Comparison of ENCODE assay signal across 1 cellular context in the genomic region with DNA sequence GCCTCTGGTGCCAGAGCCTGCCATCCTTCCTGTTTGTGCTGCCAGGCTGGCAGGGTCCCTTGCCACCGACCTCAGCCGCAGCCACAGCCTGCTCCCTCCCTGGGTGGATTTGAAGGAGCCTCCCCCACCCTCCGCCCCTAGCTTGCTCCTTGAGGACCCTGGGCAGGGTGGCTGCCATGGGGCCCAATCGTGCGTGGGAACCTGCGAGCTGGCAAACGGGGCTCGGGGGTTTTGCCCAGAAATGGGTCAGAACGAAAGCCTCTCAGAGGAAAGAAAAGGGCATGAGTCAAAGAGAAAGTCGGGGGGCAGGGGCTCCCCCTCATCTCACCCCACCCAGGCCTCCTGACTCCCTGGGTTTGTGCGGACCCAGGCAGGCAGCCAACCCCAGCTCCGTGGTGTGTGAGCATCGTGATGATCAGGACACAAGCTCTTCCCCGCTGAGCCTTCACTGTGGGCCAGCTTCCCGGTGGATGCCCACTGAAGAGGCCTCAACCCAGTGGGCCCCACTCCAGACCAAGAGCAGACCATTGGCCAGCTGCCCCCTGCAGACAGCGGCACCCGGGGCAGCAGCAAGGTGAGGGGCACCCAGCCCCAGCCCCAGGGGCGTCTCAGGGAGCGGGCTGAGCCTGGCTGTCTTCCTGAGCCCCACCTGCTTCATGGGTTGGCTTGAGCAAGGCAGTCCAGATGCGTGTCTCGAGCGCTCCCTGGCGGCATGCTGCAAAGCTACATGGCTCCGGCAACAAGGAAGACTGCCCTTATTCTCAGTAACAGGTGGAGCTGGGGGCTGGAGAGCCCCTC.
TF ChIP-seq lines count a peak whose summit lies in the region.

No MANE protein-coding gene starts in this region.

TF ChIP-seq in HepG2, 621 proteins besides CTCF, POLR2A, EP300 and RAD21 (continued from another document and continues in another):
- TF ChIP-seq, protein P1, sequence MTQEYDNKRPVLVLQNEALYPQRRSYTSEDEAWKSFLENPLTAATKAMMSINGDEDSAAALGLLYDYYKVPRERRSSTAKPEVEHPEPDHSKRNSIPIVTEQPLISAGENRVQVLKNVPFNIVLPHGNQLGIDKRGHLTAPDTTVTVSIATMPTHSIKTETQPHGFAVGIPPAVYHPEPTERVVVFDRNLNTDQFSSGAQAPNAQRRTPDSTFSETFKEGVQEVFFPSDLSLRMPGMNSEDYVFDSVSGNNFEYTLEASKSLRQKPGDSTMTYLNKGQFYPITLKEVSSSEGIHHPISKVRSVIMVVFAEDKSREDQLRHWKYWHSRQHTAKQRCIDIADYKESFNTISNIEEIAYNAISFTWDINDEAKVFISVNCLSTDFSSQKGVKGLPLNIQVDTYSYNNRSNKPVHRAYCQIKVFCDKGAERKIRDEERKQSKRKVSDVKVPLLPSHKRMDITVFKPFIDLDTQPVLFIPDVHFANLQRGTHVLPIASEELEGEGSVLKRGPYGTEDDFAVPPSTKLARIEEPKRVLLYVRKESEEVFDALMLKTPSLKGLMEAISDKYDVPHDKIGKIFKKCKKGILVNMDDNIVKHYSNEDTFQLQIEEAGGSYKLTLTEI (CRISPR knock-in tag; conservative IDR thresholded peaks at IDR 0.05) = no peak
- TF ChIP-seq ZNF772 (CRISPR knock-in tag; IDR thresholded peaks at IDR 0.05) (peak; percentile 61; the same call in 1 of the 2 replicates), ZSCAN31 (CRISPR knock-in tag; IDR thresholded peaks at IDR 0.05; ENCODE audit: low read depth) (peak; percentile 47; the same call in 1 of the 2 replicates), ZNF562 (CRISPR knock-in tag; IDR thresholded peaks at IDR 0.05; ENCODE audit: borderline replicate concordance) (no peak), MTA1 (CRISPR knock-in tag; IDR thresholded peaks at IDR 0.05; ENCODE audit: borderline replicate concordance) (no peak), ZFP82 (CRISPR knock-in tag; IDR thresholded peaks at IDR 0.05; ENCODE audit: borderline replicate concordance) (no peak), CHD4 (IDR thresholded peaks at IDR 0.05; ENCODE audit: borderline replicate concordance, low read length) (no peak), ZNF549 (CRISPR knock-in tag; IDR thresholded peaks at IDR 0.05) (no peak), ZBTB7B (CRISPR knock-in tag; IDR thresholded peaks at IDR 0.05) (0 out of 2 replicates have a peak, but pooled peaks have one; percentile 49), ZNF556 (CRISPR knock-in tag; IDR thresholded peaks at IDR 0.05; ENCODE audit: borderline replicate concordance) (no peak), ZNF496 (CRISPR knock-in tag; IDR thresholded peaks at IDR 0.05; ENCODE audit: insufficient replicate concordance) (no peak), ZNF326 (CRISPR knock-in tag; IDR thresholded peaks at IDR 0.05; ENCODE audit: borderline replicate concordance) (no peak), PRMT3 (CRISPR knock-in tag; IDR thresholded peaks at IDR 0.05; ENCODE audit: borderline replicate concordance, low read depth) (no peak), ATAD3A (CRISPR knock-in tag; IDR thresholded peaks at IDR 0.05) (no peak), ZNF460 (CRISPR knock-in tag; IDR thresholded peaks at IDR 0.05; ENCODE audit: borderline replicate concordance) (no peak), ZFP36 (IDR thresholded peaks at IDR 0.05; ENCODE audit: borderline replicate concordance, low read depth, low read length, partially characterized antibody) (no peak), PHF20 (CRISPR knock-in tag; IDR thresholded peaks at IDR 0.05) (no peak), XRCC5 (optimal IDR thresholded peaks at IDR 0.05; ENCODE audit: low read length) (peak; percentile 84), ZNF510 (CRISPR knock-in tag; IDR thresholded peaks at IDR 0.05; ENCODE audit: low read depth) (no peak), ZNF780A (CRISPR knock-in tag; IDR thresholded peaks at IDR 0.05) (no peak), KDM3A (CRISPR knock-in tag; IDR thresholded peaks at IDR 0.05; ENCODE audit: low read depth) (0 out of 2 replicates have a peak, but pooled peaks have one; percentile 45), MED1 (CRISPR knock-in tag; IDR thresholded peaks at IDR 0.05) (no peak), MAZ (IDR thresholded peaks at IDR 0.05; ENCODE audit: borderline replicate concordance, low read depth, low read length) (no peak), MAZ (CRISPR knock-in tag; IDR thresholded peaks at IDR 0.05; ENCODE audit: low read depth) (peak; percentile 65; the same call in 1 of the 2 replicates), TCF12 (IDR thresholded peaks at IDR 0.05) (no peak), TCF12 (CRISPR knock-in tag; IDR thresholded peaks at IDR 0.05) (no peak), ZNF816 (CRISPR knock-in tag; IDR thresholded peaks at IDR 0.05; ENCODE audit: borderline replicate concordance) (no peak), LCORL (IDR thresholded peaks at IDR 0.05) (no peak), LCORL (CRISPR knock-in tag; IDR thresholded peaks at IDR 0.05) (0 out of 2 replicates have a peak, but pooled peaks have one; percentile 45), SOX5 (CRISPR knock-in tag; IDR thresholded peaks at IDR 0.05; ENCODE audit: borderline replicate concordance) (0 out of 2 replicates have a peak, but pooled peaks have one; percentile 19), CAMTA2 (CRISPR knock-in tag; IDR thresholded peaks at IDR 0.05; ENCODE audit: borderline replicate concordance) (no peak), ZNF20 (CRISPR knock-in tag; IDR thresholded peaks at IDR 0.05) (no peak)
- TF ChIP-seq, protein P2, sequence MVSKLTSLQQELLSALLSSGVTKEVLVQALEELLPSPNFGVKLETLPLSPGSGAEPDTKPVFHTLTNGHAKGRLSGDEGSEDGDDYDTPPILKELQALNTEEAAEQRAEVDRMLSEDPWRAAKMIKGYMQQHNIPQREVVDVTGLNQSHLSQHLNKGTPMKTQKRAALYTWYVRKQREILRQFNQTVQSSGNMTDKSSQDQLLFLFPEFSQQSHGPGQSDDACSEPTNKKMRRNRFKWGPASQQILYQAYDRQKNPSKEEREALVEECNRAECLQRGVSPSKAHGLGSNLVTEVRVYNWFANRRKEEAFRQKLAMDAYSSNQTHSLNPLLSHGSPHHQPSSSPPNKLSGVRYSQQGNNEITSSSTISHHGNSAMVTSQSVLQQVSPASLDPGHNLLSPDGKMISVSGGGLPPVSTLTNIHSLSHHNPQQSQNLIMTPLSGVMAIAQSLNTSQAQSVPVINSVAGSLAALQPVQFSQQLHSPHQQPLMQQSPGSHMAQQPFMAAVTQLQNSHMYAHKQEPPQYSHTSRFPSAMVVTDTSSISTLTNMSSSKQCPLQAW (CRISPR knock-in tag; IDR thresholded peaks at IDR 0.05) = peak; percentile 60; the same call in 1 of the 2 replicates
- TF ChIP-seq, protein P3, sequence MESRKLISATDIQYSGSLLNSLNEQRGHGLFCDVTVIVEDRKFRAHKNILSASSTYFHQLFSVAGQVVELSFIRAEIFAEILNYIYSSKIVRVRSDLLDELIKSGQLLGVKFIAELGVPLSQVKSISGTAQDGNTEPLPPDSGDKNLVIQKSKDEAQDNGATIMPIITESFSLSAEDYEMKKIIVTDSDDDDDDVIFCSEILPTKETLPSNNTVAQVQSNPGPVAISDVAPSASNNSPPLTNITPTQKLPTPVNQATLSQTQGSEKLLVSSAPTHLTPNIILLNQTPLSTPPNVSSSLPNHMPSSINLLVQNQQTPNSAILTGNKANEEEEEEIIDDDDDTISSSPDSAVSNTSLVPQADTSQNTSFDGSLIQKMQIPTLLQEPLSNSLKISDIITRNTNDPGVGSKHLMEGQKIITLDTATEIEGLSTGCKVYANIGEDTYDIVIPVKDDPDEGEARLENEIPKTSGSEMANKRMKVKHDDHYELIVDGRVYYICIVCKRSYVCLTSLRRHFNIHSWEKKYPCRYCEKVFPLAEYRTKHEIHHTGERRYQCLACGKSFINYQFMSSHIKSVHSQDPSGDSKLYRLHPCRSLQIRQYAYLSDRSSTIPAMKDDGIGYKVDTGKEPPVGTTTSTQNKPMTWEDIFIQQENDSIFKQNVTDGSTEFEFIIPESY (CRISPR knock-in tag; IDR thresholded peaks at IDR 0.05) = no peak; the same call in 1 of the 2 replicates
- TF ChIP-seq, protein P4, sequence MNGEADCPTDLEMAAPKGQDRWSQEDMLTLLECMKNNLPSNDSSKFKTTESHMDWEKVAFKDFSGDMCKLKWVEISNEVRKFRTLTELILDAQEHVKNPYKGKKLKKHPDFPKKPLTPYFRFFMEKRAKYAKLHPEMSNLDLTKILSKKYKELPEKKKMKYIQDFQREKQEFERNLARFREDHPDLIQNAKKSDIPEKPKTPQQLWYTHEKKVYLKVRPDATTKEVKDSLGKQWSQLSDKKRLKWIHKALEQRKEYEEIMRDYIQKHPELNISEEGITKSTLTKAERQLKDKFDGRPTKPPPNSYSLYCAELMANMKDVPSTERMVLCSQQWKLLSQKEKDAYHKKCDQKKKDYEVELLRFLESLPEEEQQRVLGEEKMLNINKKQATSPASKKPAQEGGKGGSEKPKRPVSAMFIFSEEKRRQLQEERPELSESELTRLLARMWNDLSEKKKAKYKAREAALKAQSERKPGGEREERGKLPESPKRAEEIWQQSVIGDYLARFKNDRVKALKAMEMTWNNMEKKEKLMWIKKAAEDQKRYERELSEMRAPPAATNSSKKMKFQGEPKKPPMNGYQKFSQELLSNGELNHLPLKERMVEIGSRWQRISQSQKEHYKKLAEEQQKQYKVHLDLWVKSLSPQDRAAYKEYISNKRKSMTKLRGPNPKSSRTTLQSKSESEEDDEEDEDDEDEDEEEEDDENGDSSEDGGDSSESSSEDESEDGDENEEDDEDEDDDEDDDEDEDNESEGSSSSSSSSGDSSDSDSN (CRISPR knock-in tag; IDR thresholded peaks at IDR 0.05) = peak; percentile 37; the same call in 1 of the 2 replicates
- TF ChIP-seq, protein P5, sequence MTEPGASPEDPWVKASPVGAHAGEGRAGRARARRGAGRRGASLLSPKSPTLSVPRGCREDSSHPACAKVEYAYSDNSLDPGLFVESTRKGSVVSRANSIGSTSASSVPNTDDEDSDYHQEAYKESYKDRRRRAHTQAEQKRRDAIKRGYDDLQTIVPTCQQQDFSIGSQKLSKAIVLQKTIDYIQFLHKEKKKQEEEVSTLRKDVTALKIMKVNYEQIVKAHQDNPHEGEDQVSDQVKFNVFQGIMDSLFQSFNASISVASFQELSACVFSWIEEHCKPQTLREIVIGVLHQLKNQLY (CRISPR knock-in tag; IDR thresholded peaks at IDR 0.05) = no peak
- TF ChIP-seq, protein P6, sequence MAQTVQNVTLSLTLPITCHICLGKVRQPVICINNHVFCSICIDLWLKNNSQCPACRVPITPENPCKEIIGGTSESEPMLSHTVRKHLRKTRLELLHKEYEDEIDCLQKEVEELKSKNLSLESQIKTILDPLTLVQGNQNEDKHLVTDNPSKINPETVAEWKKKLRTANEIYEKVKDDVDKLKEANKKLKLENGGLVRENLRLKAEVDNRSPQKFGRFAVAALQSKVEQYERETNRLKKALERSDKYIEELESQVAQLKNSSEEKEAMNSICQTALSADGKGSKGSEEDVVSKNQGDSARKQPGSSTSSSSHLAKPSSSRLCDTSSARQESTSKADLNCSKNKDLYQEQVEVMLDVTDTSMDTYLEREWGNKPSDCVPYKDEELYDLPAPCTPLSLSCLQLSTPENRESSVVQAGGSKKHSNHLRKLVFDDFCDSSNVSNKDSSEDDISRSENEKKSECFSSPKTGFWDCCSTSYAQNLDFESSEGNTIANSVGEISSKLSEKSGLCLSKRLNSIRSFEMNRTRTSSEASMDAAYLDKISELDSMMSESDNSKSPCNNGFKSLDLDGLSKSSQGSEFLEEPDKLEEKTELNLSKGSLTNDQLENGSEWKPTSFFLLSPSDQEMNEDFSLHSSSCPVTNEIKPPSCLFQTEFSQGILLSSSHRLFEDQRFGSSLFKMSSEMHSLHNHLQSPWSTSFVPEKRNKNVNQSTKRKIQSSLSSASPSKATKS (CRISPR knock-in tag; IDR thresholded peaks at IDR 0.05) = no peak
- TF ChIP-seq, protein P7, sequence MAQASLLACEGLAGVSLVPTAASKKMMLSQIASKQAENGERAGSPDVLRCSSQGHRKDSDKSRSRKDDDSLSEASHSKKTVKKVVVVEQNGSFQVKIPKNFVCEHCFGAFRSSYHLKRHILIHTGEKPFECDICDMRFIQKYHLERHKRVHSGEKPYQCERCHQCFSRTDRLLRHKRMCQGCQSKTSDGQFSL (CRISPR knock-in tag; IDR thresholded peaks at IDR 0.05) = peak; percentile 47; the same call in 1 of the 2 replicates
- TF ChIP-seq, protein P8, sequence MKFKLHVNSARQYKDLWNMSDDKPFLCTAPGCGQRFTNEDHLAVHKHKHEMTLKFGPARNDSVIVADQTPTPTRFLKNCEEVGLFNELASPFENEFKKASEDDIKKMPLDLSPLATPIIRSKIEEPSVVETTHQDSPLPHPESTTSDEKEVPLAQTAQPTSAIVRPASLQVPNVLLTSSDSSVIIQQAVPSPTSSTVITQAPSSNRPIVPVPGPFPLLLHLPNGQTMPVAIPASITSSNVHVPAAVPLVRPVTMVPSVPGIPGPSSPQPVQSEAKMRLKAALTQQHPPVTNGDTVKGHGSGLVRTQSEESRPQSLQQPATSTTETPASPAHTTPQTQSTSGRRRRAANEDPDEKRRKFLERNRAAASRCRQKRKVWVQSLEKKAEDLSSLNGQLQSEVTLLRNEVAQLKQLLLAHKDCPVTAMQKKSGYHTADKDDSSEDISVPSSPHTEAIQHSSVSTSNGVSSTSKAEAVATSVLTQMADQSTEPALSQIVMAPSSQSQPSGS (CRISPR knock-in tag; IDR thresholded peaks at IDR 0.05) = peak; percentile 59; the same call in 1 of the 2 replicates
- TF ChIP-seq, protein P9, sequence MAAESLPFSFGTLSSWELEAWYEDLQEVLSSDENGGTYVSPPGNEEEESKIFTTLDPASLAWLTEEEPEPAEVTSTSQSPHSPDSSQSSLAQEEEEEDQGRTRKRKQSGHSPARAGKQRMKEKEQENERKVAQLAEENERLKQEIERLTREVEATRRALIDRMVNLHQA (CRISPR knock-in tag; IDR thresholded peaks at IDR 0.05) = no peak
- TF ChIP-seq, protein P10, sequence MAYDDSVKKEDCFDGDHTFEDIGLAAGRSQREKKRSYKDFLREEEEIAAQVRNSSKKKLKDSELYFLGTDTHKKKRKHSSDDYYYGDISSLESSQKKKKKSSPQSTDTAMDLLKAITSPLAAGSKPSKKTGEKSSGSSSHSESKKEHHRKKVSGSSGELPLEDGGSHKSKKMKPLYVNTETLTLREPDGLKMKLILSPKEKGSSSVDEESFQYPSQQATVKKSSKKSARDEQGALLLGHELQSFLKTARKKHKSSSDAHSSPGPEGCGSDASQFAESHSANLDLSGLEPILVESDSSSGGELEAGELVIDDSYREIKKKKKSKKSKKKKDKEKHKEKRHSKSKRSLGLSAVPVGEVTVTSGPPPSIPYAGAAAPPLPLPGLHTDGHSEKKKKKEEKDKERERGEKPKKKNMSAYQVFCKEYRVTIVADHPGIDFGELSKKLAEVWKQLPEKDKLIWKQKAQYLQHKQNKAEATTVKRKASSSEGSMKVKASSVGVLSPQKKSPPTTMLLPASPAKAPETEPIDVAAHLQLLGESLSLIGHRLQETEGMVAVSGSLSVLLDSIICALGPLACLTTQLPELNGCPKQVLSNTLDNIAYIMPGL (CRISPR knock-in tag; IDR thresholded peaks at IDR 0.05; ENCODE audit: borderline replicate concordance in 1 of 2, low read depth in 1 of 2) = peak; percentile 43 to 78; a peak in 1 of 4 replicates
- TF ChIP-seq, protein P11, sequence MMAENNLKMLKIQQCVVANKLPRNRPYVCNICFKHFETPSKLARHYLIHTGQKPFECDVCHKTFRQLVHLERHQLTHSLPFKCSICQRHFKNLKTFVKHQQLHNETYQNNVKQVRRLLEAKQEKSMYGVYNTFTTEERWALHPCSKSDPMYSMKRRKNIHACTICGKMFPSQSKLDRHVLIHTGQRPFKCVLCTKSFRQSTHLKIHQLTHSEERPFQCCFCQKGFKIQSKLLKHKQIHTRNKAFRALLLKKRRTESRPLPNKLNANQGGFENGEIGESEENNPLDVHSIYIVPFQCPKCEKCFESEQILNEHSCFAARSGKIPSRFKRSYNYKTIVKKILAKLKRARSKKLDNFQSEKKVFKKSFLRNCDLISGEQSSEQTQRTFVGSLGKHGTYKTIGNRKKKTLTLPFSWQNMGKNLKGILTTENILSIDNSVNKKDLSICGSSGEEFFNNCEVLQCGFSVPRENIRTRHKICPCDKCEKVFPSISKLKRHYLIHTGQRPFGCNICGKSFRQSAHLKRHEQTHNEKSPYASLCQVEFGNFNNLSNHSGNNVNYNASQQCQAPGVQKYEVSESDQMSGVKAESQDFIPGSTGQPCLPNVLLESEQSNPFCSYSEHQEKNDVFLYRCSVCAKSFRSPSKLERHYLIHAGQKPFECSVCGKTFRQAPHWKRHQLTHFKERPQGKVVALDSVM (CRISPR knock-in tag; IDR thresholded peaks at IDR 0.05) = no peak
